Comparison of ENCODE assay signal across 18 cellular contexts in the genomic region with DNA sequence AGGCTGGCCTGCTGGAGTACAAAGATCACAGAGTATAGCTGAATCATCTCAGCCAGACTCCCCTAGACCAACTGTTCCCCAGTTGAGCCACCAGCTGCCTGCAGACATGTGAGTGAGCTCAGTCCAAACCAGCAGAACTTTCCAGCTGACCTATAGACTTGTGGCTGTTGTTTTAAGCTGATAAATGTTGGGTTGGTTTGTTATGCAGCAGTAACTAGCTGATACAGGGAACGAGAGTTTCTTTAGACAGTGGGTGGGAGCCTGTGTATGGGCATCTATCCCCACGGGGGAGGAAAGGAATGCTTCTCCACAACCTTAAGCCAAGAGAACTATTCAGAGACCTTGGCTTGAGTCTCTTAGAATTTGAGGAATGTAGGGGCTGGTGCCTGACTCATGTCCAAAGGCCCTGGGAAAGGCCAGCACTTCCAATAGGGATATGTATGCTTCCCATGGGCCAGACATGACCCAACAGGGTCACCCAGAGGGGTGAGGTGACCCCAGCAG. TPM values are rescaled to one million over a fixed set of nuclear protein-coding genes. Genes with fewer than 3 reads are reported as not detected.
DNase-seq lines count a peak whose midpoint lies in the region; ATAC-seq and TF ChIP-seq lines count a peak whose summit lies in the region.
"Had no signal": no experiment of that assay in that cellular context is flagged by ENCODE, and none has a peak within 500 bp of the region (broad histone marks: within the 10 kb centered on the region; RNA-seq: fewer than 3 reads in every experiment).

No MANE protein-coding gene starts in this region.

- no peaks in the 10 kb centered on the region for H3K79me2 ChIP-seq in mesendoderm (ENCODE audit: control insufficient read depth, insufficient read depth, low read length)

- no peak overlapping the region for H4K5ac ChIP-seq in mesendoderm (ENCODE audit: low read length)

- H2BK15ac ChIP-seq in mesendoderm (replicated peaks; ENCODE audit: low read depth): no peak overlapping the region

- TF ChIP-seq CTCF in AG04450 (IDR thresholded peaks at IDR 0.05; ENCODE audit: low read depth, low read length): no peak
- no peak for TF ChIP-seq CTCF in choroid plexus epithelial cell (conservative IDR thresholded peaks at IDR 0.05; ENCODE audit: low read depth, low read length)
- TF ChIP-seq CTCF in mucosa of descending colon (IDR thresholded peaks at IDR 0.05): no peak

- H3K9me3 ChIP-seq in AG04450 (ENCODE audit: control insufficient read depth, insufficient read depth, low read length) (peaks cover 19% of the 10 kb centered on the region), mucosa of descending colon (no peaks in the 10 kb centered on the region)

- no peak overlapping the region for H3K4me2 ChIP-seq in mesendoderm (ENCODE audit: low read length)

- no peak overlapping the region for H3K18ac ChIP-seq in mesendoderm (ENCODE audit: low read length)

- H3K4ac ChIP-seq in mesendoderm (ENCODE audit: low read depth, low read length): no peak overlapping the region

- POLR2A ChIA-PET in AG04450 (lab: Yijun Ruan, JAX): no interaction called here

- H4K8ac ChIP-seq in mesendoderm (ENCODE audit: low read depth, low read length): no peak overlapping the region

- H2AK5ac ChIP-seq in mesendoderm (ENCODE audit: low read length): no peak overlapping the region

- H3K36me3 ChIP-seq in mesendoderm (ENCODE audit: control insufficient read depth, insufficient read depth, low read length) (no peaks in the 10 kb centered on the region), mucosa of descending colon (ENCODE audit: low read depth) (no peaks in the 10 kb centered on the region)

- no peaks in the 10 kb centered on the region for H3K79me1 ChIP-seq in mesendoderm (ENCODE audit: low read length)

- peak; percentile 62 for DNase-seq in AG04450 (ENCODE audit: low read depth, low spot score)
- DNase-seq in M059J (ENCODE audit: low read depth): peak; percentile 67
- DNase-seq in choroid plexus epithelial cell (ENCODE audit: low read depth): peak; percentile 61
- DNase-seq in mesendoderm: peak; percentile 80
- no peak for DNase-seq in mucosa of descending colon
- no peak for DNase-seq in NAMALWA (ENCODE audit: low spot score)
- DNase-seq in KBM-7: no peak
- DNase-seq: activated CD8-positive, alpha-beta memory T cell treated with anti-CD3 and anti-CD28 coated beads, Interleukin-2, amount 10 ng/mL, durations not matched to agents 7 days and 5 days; DND-41; dorsolateral prefrontal cortex; NCI-H1436; NCI-H524 treated with DMSO at 0.1 percent for 48 hours; SIG-M5 had no signal

- H3K23ac ChIP-seq in mesendoderm (ENCODE audit: low read length): no peak overlapping the region

- H2BK5ac ChIP-seq in mesendoderm (ENCODE audit: low read length): no peak overlapping the region

- H3K27me3 ChIP-seq in AG04450 (ENCODE audit: control insufficient read depth, insufficient read depth, low read length) (no peaks in the 10 kb centered on the region), mesendoderm (ENCODE audit: insufficient read depth, low read length, poor library complexity) (no peaks in the 10 kb centered on the region)

- no peak overlapping the region for H3K56ac ChIP-seq in mesendoderm (ENCODE audit: low read length)

- CTCF ChIA-PET in AG04450 (lab: Charles Lee): interaction anchor here (0.7 kb wide), 1 partner anchor 587 kb away, joined by 3 read pairs; no protein-coding TSS in a partner anchor

- H3K9ac ChIP-seq in mesendoderm (ENCODE audit: low read length): no peak overlapping the region

- WGBS in mesendoderm (ENCODE audit: extremely low coverage, insufficient coverage, low lambda C conversion rate): no CpG with 5 or more reads among the region's 2 CpGs

- ATAC-seq in mucosa of descending colon: no peak
- no peak for ATAC-seq in HG02571 (IDR thresholded peaks at IDR 0.05; ENCODE audit: unreplicated experiment)
- ATAC-seq: activated CD8-positive, alpha-beta memory T cell treated with anti-CD3 and anti-CD28 coated beads, Interleukin-2, amount 10 ng/mL, durations not matched to agents 7 days and 5 days; left lobe of liver had no signal

- intact Hi-C loops in mucosa of descending colon (cut with DNase I, micrococcal nuclease): no loop called here

- H3K4me3 ChIP-seq in AG04450 (ENCODE audit: low read depth, low read length) (no peak overlapping the region), choroid plexus epithelial cell (ENCODE audit: low read depth, low read length) (no peak overlapping the region), mesendoderm (ENCODE audit: low read length) (no peak overlapping the region), mucosa of descending colon (no peak overlapping the region)
- H3K4me3 ChIP-seq: dorsolateral prefrontal cortex had no signal

- H2BK120ac ChIP-seq in mesendoderm (ENCODE audit: low read depth, low read length): no peak overlapping the region

- in situ Hi-C loops in KBM-7 (cut with MboI; ENCODE audit: low pct_unique_long_range_greater_than_20kb, low sequenced_read_pairs): no loop called here

- H3K4me1 ChIP-seq in mesendoderm (ENCODE audit: control insufficient read depth, low read depth, low read length): peaks cover 5% of the 10 kb centered on the region
- H3K4me1 ChIP-seq in mucosa of descending colon (ENCODE audit: low read depth): peaks cover 18% of the 10 kb centered on the region

- H3K27ac ChIP-seq in AG04450 (ENCODE audit: low read depth, low read length) (peak overlapping the region; percentile 73), mesendoderm (ENCODE audit: low read depth, low read length) (no peak overlapping the region)
- H3K27ac ChIP-seq: dorsolateral prefrontal cortex had no signal

RNA-seq across cellular contexts. Expression of a gene that starts 30.1 kb away (rescaled TPM):
- 0.05 and 0.11 TPM in 2 replicates for polyA plus RNA-seq in AG04450 (2011; rRNA removed)
- polyA minus RNA-seq in AG04450 (2011; rRNA and poly(A)+ RNA removed): not detected in 2 replicates
- 0.25 TPM in 1 of 2 replicates, not detected in the other for total RNA-seq in M059J (2014; rRNA removed; shearing (Covaris generic))
- polyA plus RNA-seq in mesendoderm (2013, experiment 1 of 2): not detected
- polyA plus RNA-seq in mesendoderm (2013, experiment 2 of 2): 0.01 TPM
- total RNA-seq in mucosa of descending colon: under 1 TPM; 0.72 to 0.98 (median 0.93) TPM
- total RNA-seq: activated CD8-positive, alpha-beta memory T cell treated with anti-CD3 and anti-CD28 coated beads, Interleukin-2, amount 10 ng/mL, durations not matched to agents 7 days and 5 days; glomerular endothelial cell; neural crest cell; skeletal muscle tissue had no signal

RNA-seq across cellular contexts. Expression of a gene that starts 50.3 kb away (rescaled TPM):
- 11.8 and 17.6 TPM in 2 replicates for polyA plus RNA-seq in AG04450 (2011; rRNA removed)
- polyA minus RNA-seq in AG04450 (2011; rRNA and poly(A)+ RNA removed): 6.9 TPM in 2 replicates
- total RNA-seq in M059J (2014; rRNA removed; shearing (Covaris generic)): not detected in 2 replicates
- polyA plus RNA-seq in mesendoderm (2013, experiment 1 of 2): not detected
- not detected for polyA plus RNA-seq in mesendoderm (2013, experiment 2 of 2)
- 10 to 100 TPM in 2 of 3 donors, 1 to 10 TPM in 1; 5.8 to 69.2 (median 18.1) TPM for total RNA-seq in mucosa of descending colon
- total RNA-seq: activated CD8-positive, alpha-beta memory T cell treated with anti-CD3 and anti-CD28 coated beads, Interleukin-2, amount 10 ng/mL, durations not matched to agents 7 days and 5 days had no signal

Comparison
In these comparisons a context has a peak if more than half of its experiments do, and no peak if none do; other contexts are left out.
1. DNase-seq: peak in AG04450 (single experiment), M059J (single experiment), choroid plexus epithelial cell (single experiment) and mesendoderm (single experiment); none in mucosa of descending colon (0 of 3), NAMALWA (single experiment) and KBM-7 (single experiment).